23 cellular contexts compared by ENCODE assay signal in genomic region chr7:105364748-105365147, GRCh38. TPM values are rescaled to one million over a fixed set of nuclear protein-coding genes. Genes with fewer than 3 reads are reported as not detected.
DNase-seq lines count a peak whose midpoint lies in the region; ATAC-seq and TF ChIP-seq lines count a peak whose summit lies in the region.
"Had no signal": no experiment of that assay in that cellular context is flagged by ENCODE, and none has a peak within 500 bp of the region (broad histone marks: within the 10 kb centered on the region; RNA-seq: fewer than 3 reads in every experiment).

No MANE protein-coding gene starts in this region.

- intact Hi-C loops in left ventricle myocardium superior (cut with micrococcal nuclease) = no loop called here
- intact Hi-C loops in CD14-positive monocyte (cut with micrococcal nuclease) = no loop called here

- no peaks in the 10 kb centered on the region for H3K4me1 ChIP-seq in HUES48 (ENCODE audit: control insufficient read depth, insufficient read depth, low read length)

- no peaks in the 10 kb centered on the region for H3K9me3 ChIP-seq in HUES48 (ENCODE audit: control insufficient read depth, insufficient read depth, low read length)

- no peaks in the 10 kb centered on the region for H3K27me3 Mint-ChIP-seq in CD14-positive monocyte (ENCODE audit: low read depth in 3 of 3)
- H3K27me3 Mint-ChIP-seq: CD4-positive, alpha-beta memory T cell had no signal

- peaks cover 20% of the 10 kb centered on the region for H3K4me1 Mint-ChIP-seq in CD14-positive monocyte

- H3K4me3 ChIP-seq in HUES48 (ENCODE audit: low read depth, low read length) (no peak overlapping the region), cardiac fibroblast (replicated peaks in 1 of 2; ENCODE audit: low read depth in 2 of 2, low read length in 2 of 2) (no peak overlapping the region)
- H3K4me3 ChIP-seq: BLaER1 treated with 17β-estradiol and CSF1 and Interleukin-3, amounts not matched to agents 10 nM and 100 nM; SK-N-MC had no signal

- H3K36me3 ChIP-seq in HUES48 (ENCODE audit: control insufficient read depth, insufficient read depth, low read length) = no peaks in the 10 kb centered on the region

- TF ChIP-seq CTCF in cardiac fibroblast (IDR thresholded peaks at IDR 0.05; ENCODE audit: low read depth, low read length) (no peak), CD14-positive monocyte (IDR thresholded peaks at IDR 0.05) (no peak), GM10266 (IDR thresholded peaks at IDR 0.05; ENCODE audit: control insufficient read depth, insufficient read depth, low read depth, missing control alignments) (no peak)

- H3K36me3 Mint-ChIP-seq in CD14-positive monocyte = peaks cover 3 to 19% of the 10 kb centered on the region in 2 donors

- ATAC-seq in left ventricle myocardium superior (peak; percentile 81), GM21717 (IDR thresholded peaks at IDR 0.05; ENCODE audit: unreplicated experiment) (no peak)

- no peak overlapping the region for H3K27ac Mint-ChIP-seq in CD14-positive monocyte

- no peak overlapping the region for H3K4me3 Mint-ChIP-seq in CD14-positive monocyte
- H3K4me3 Mint-ChIP-seq: CD4-positive, alpha-beta memory T cell had no signal

- H3K27me3 ChIP-seq in HUES48 (ENCODE audit: control insufficient read depth, insufficient read depth, low read length) = no peaks in the 10 kb centered on the region
- H3K27me3 ChIP-seq: BLaER1 treated with 17β-estradiol and CSF1 and Interleukin-3, amounts not matched to agents 10 nM and 100 nM had no signal

- no peak overlapping the region for H3K9ac ChIP-seq in HUES48 (ENCODE audit: low read depth, low read length)
- H3K9ac ChIP-seq: BLaER1 treated with 17β-estradiol and CSF1 and Interleukin-3, amounts not matched to agents 10 nM and 100 nM had no signal

- H3K9me3 Mint-ChIP-seq in CD14-positive monocyte = peaks cover 3 to 10% (median 7%) of the 10 kb centered on the region in 7 donors

- H3K27ac ChIP-seq in HUES48 (ENCODE audit: low read depth, low read length) = peak overlapping the region; percentile 32
- H3K27ac ChIP-seq: BLaER1 treated with 17β-estradiol and CSF1 and Interleukin-3, amounts not matched to agents 10 nM and 100 nM; SK-N-MC had no signal

- DNase-seq in EH (ENCODE audit: low read depth) = peak; percentile 34
- DNase-seq in cardiac fibroblast (ENCODE audit: low read depth in 2 of 2) = peak; percentile 9 to 47
- DNase-seq in left ventricle myocardium superior = no peak
- no peak for DNase-seq in CD14-positive monocyte (ENCODE audit: low spot score)
- no peak for DNase-seq in GM10266 (ENCODE audit: extremely low spot score)
- DNase-seq: CD4-positive, alpha-beta memory T cell; COR-L47; DMS79; GF-D8; H7; KG1; NCI-H1048; NCI-H1417; NCI-H1694; NCI-H2081; NCI-H2227 treated with DMSO at 0.1 percent for 48 hours; NCI-H526 treated with DMSO at 0.1 percent for 48 hours; RPMI8226; SIG-M5 had no signal

RNA-seq across cellular contexts. Expression of gene SRPK2, which starts 24.0 kb away (rescaled TPM):
- total RNA-seq in left ventricle myocardium superior = 29.1 TPM
- polyA plus RNA-seq in CD14-positive monocyte = 10 to 100 TPM; 30.0 to 37.7 TPM

Comparison
In these comparisons a context has a peak if more than half of its experiments do, and no peak if none do; other contexts are left out.
1. DNase-seq: peak in EH (single experiment) and cardiac fibroblast (2 of 2); none in left ventricle myocardium superior (single experiment), CD14-positive monocyte (single experiment) and GM10266 (single experiment).